8 cellular contexts compared by ENCODE assay signal in genomic region chr5:140400730-140401361, GRCh38. TPM values are rescaled to one million over a fixed set of nuclear protein-coding genes. Genes with fewer than 3 reads are reported as not detected.
DNase-seq lines count a peak whose midpoint lies in the region; ATAC-seq and TF ChIP-seq lines count a peak whose summit lies in the region.

No MANE protein-coding gene starts in this region.

- WGBS in thymus, result under 1% methylated on average over 54 of the region's 54 CpGs

- peaks cover 28% of the 10 kb centered on the region for H3K4me1 Mint-ChIP-seq in activated naive CD8-positive, alpha-beta T cell treated with anti-CD3 and anti-CD28 coated beads, Interleukin-2, amount 10 ng/mL, durations not matched to agents 7 days and 5 days
- H3K4me1 Mint-ChIP-seq in osteocyte (ENCODE audit: unreplicated experiment), result peaks cover 26% of the 10 kb centered on the region

- TF ChIP-seq CTCF in GM12865 (IDR thresholded peaks at IDR 0.05; ENCODE audit: insufficient read depth, low read depth, low read length, missing control alignments) (no peak), osteocyte (IDR thresholded peaks at IDR 0.05) (no peak)

- H3K4me3 ChIP-seq in GM12865 (ENCODE audit: low read depth, low read length), result peak overlapping the region; percentile 77
- peak overlapping the region; percentile 89 for H3K4me3 ChIP-seq in thymus (ENCODE audit: low read length)

- H3K27me3 Mint-ChIP-seq in activated naive CD8-positive, alpha-beta T cell treated with anti-CD3 and anti-CD28 coated beads, Interleukin-2, amount 10 ng/mL, durations not matched to agents 7 days and 5 days, result no peaks in the 10 kb centered on the region
- no peaks in the 10 kb centered on the region for H3K27me3 Mint-ChIP-seq in osteocyte (ENCODE audit: unreplicated experiment)

- H3K9me3 Mint-ChIP-seq in activated naive CD8-positive, alpha-beta T cell treated with anti-CD3 and anti-CD28 coated beads, Interleukin-2, amount 10 ng/mL, durations not matched to agents 7 days and 5 days, result no peaks in the 10 kb centered on the region
- no peaks in the 10 kb centered on the region for H3K9me3 Mint-ChIP-seq in osteocyte (ENCODE audit: unreplicated experiment)

- intact Hi-C loops in Right ventricle myocardium superior (cut with DNase I), result no loop called here

- peaks cover under 1% of the 10 kb centered on the region for H3K36me3 ChIP-seq in thymus (ENCODE audit: control insufficient read depth, insufficient read depth)

- H3K4me3 Mint-ChIP-seq in activated naive CD8-positive, alpha-beta T cell treated with anti-CD3 and anti-CD28 coated beads, Interleukin-2, amount 10 ng/mL, durations not matched to agents 7 days and 5 days, result no peak overlapping the region
- no peak overlapping the region for H3K4me3 Mint-ChIP-seq in osteocyte (ENCODE audit: unreplicated experiment)

- peak; percentile 97 for DNase-seq in GM12865 (ENCODE audit: low read depth)
- DNase-seq in NCI-H1105 treated with DMSO at 0.1 percent for 48 hours (lab: John Stamatoyannopoulos, UW), result peak; percentile 90
- peak; percentile 91 for DNase-seq in SKM-1 treated with dmso at 0.1 percent for 144 hours (lab: John Stamatoyannopoulos, UW; ENCODE audit: unreplicated experiment)
- peak; percentile 82 for DNase-seq in activated naive CD8-positive, alpha-beta T cell treated with anti-CD3 and anti-CD28 coated beads, Interleukin-2, amount 10 ng/mL, durations not matched to agents 7 days and 5 days
- peak; percentile 94 for DNase-seq in Right ventricle myocardium superior
- peak; percentile 94 for DNase-seq in osteocyte (ENCODE audit: extremely low spot score, unreplicated experiment)

- ATAC-seq in HG02678 (IDR thresholded peaks at IDR 0.05; ENCODE audit: unreplicated experiment) (peak; percentile 66), Right ventricle myocardium superior (ENCODE audit: poor library complexity) (peak; percentile 86)
- peak; percentile 70 for ATAC-seq in activated naive CD8-positive, alpha-beta T cell treated with anti-CD3 and anti-CD28 coated beads, Interleukin-2, amount 10 ng/mL, durations not matched to agents 7 days and 5 days (ENCODE audit: low read depth)

- no peak overlapping the region for H3K27ac Mint-ChIP-seq in activated naive CD8-positive, alpha-beta T cell treated with anti-CD3 and anti-CD28 coated beads, Interleukin-2, amount 10 ng/mL, durations not matched to agents 7 days and 5 days
- H3K27ac Mint-ChIP-seq in osteocyte (ENCODE audit: unreplicated experiment), result no peak overlapping the region

- peaks cover 11% of the 10 kb centered on the region for H3K36me3 Mint-ChIP-seq in activated naive CD8-positive, alpha-beta T cell treated with anti-CD3 and anti-CD28 coated beads, Interleukin-2, amount 10 ng/mL, durations not matched to agents 7 days and 5 days
- H3K36me3 Mint-ChIP-seq in osteocyte (ENCODE audit: unreplicated experiment), result peaks cover 3% of the 10 kb centered on the region

- peaks cover 15% of the 10 kb centered on the region for H3K4me1 ChIP-seq in thymus (ENCODE audit: control insufficient read depth, insufficient read depth, low read length)

- no peaks in the 10 kb centered on the region for H3K27me3 ChIP-seq in thymus (ENCODE audit: control insufficient read depth, insufficient read depth)

- H3K9me3 ChIP-seq in thymus (ENCODE audit: control insufficient read depth), result no peaks in the 10 kb centered on the region

- peak overlapping the region; percentile 93 for H3K27ac ChIP-seq in thymus (ENCODE audit: low read depth)

- POLR2A ChIA-PET in activated naive CD8-positive, alpha-beta T cell treated with anti-CD3 and anti-CD28 coated beads, Interleukin-2, amount 10 ng/mL, durations not matched to agents 7 days and 5 days (lab: Charles Lee), result interaction anchor here (0.6 to 3.1 kb wide), 18 partner anchors 37 to 310 kb away, joined by 3 to 20 read pairs (median 4); partner anchors contain the start of genes APBB3, EIF4EBP3, HBEGF and IK

RNA-seq across cellular contexts. Expression of gene ANKHD1, which starts 0.8 kb away (rescaled TPM):
- total RNA-seq in activated naive CD8-positive, alpha-beta T cell treated with anti-CD3 and anti-CD28 coated beads, Interleukin-2, amount 10 ng/mL, durations not matched to agents 7 days and 5 days, result 100 to 1,000 TPM; 148 to 156 TPM
- 55.8 TPM for total RNA-seq in Right ventricle myocardium superior
- total RNA-seq in osteocyte, result 80.8 and 82.3 TPM in 2 replicates
- 60.1 TPM for polyA plus RNA-seq in thymus

RNA-seq across cellular contexts. Expression of gene SLC4A9, which starts 40.9 kb away (rescaled TPM):
- total RNA-seq in activated naive CD8-positive, alpha-beta T cell treated with anti-CD3 and anti-CD28 coated beads, Interleukin-2, amount 10 ng/mL, durations not matched to agents 7 days and 5 days, result under 1 TPM; 0.17 to 0.31 TPM
- not detected for total RNA-seq in Right ventricle myocardium superior
- not detected in 2 replicates for total RNA-seq in osteocyte
- polyA plus RNA-seq in thymus, result 0.07 TPM

RNA-seq across cellular contexts. Expression of gene HBEGF, which starts 54.4 kb away (rescaled TPM):
- 10 to 100 TPM; 12.8 TPM for total RNA-seq in activated naive CD8-positive, alpha-beta T cell treated with anti-CD3 and anti-CD28 coated beads, Interleukin-2, amount 10 ng/mL, durations not matched to agents 7 days and 5 days
- total RNA-seq in Right ventricle myocardium superior (21.7 TPM), osteocyte (2.7 and 3.6 TPM in 2 replicates)
- 4.2 TPM for polyA plus RNA-seq in thymus

Comparison
In these comparisons a context has a peak if more than half of its experiments do, and no peak if none do; other contexts are left out.
1. Peak in every context shown above with its lines: DNase-seq, ATAC-seq, H3K4me3 ChIP-seq and H3K27ac ChIP-seq.